Comparison of ENCODE assay signal across 15 cellular contexts in genomic region chr7:128075536-128076095, GRCh38.
"Had no signal": no experiment of that assay in that cellular context is flagged by ENCODE, and none has a peak within 500 bp of the region (broad histone marks: within the 10 kb centered on the region; RNA-seq: fewer than 3 reads in every experiment).

No MANE protein-coding gene starts in this region.

- H3K36me3 ChIP-seq: prostate gland, transverse colon had no signal

- H3K9me3 Mint-ChIP-seq: activated naive CD8-positive, alpha-beta T cell treated with anti-CD3 and anti-CD28 coated beads, Interleukin-2, amount 50 U/mL, for 24 hours; naive thymus-derived CD4-positive, alpha-beta T cell had no signal

- H3K4me3 ChIP-seq: coronary artery, esophagus muscularis mucosa, prostate gland, sigmoid colon, transverse colon had no signal

- H3K27me3 ChIP-seq: esophagus muscularis mucosa, sigmoid colon, transverse colon had no signal

- H3K27ac ChIP-seq: coronary artery, esophagus muscularis mucosa, prostate gland, sigmoid colon, transverse colon had no signal

- H3K27ac Mint-ChIP-seq: activated naive CD8-positive, alpha-beta T cell treated with anti-CD3 and anti-CD28 coated beads, Interleukin-2, amount 50 U/mL, for 24 hours; naive thymus-derived CD4-positive, alpha-beta T cell had no signal

- H3K4me3 Mint-ChIP-seq: activated CD8-positive, alpha-beta T cell treated with anti-CD3 and anti-CD28 coated beads, Interleukin-2, amount 10 ng/mL, durations not matched to agents 7 days and 5 days; activated naive CD8-positive, alpha-beta T cell treated with anti-CD3 and anti-CD28 coated beads, Interleukin-2, amount 50 U/mL, for 24 hours; naive thymus-derived CD4-positive, alpha-beta T cell had no signal

- H3K9me3 ChIP-seq: esophagus muscularis mucosa, prostate gland, sigmoid colon, transverse colon had no signal

- H3K27me3 Mint-ChIP-seq: activated naive CD8-positive, alpha-beta T cell treated with anti-CD3 and anti-CD28 coated beads, Interleukin-2, amount 50 U/mL, for 24 hours; naive thymus-derived CD4-positive, alpha-beta T cell had no signal

- H3K4me1 ChIP-seq: prostate gland, sigmoid colon had no signal

- ATAC-seq: activated CD8-positive, alpha-beta T cell treated with anti-CD3 and anti-CD28 coated beads, Interleukin-2, amount 10 ng/mL, durations not matched to agents 7 days and 5 days; activated naive CD8-positive, alpha-beta T cell treated with anti-CD3 and anti-CD28 coated beads, Interleukin-2, amount 50 U/mL, for 24 hours; naive thymus-derived CD4-positive, alpha-beta T cell had no signal

- DNase-seq: activated CD4-positive, alpha-beta T cell treated with anti-CD3 and anti-CD28 coated beads for 48 hours; activated CD8-positive, alpha-beta memory T cell treated with anti-CD3 and anti-CD28 coated beads, Interleukin-2, amount 50 U/mL, for 48 hours; activated CD8-positive, alpha-beta T cell treated with anti-CD3 and anti-CD28 coated beads, Interleukin-2, amount 10 ng/mL, durations not matched to agents 7 days and 5 days; activated naive CD4-positive, alpha-beta T cell treated with Interleukin-2 at 50 U/mL for 16 hours; activated naive CD8-positive, alpha-beta T cell treated with anti-CD3 and anti-CD28 coated beads, Interleukin-2, amount 50 U/mL, for 24 hours; glutamatergic neuron; left cardiac atrium; naive thymus-derived CD4-positive, alpha-beta T cell; sigmoid colon; stimulated activated CD4-positive, alpha-beta T cell treated with anti-CD3 and anti-CD28 coated beads, Interleukin-2, amount 100 ng/mL, for 24 hours; T-helper 9 cell; transverse colon had no signal
